Comparison of ENCODE assay signal across 8 cellular contexts in genomic region chr19:55113570-55114039, GRCh38. TPM values are rescaled to one million over a fixed set of nuclear protein-coding genes. Genes with fewer than 3 reads are reported as not detected.
DNase-seq lines count a peak whose midpoint lies in the region; ATAC-seq and TF ChIP-seq lines count a peak whose summit lies in the region.

No MANE protein-coding gene starts in this region.

- peak; percentile 92 for TF ChIP-seq EP300 in esophagus muscularis mucosa (IDR thresholded peaks at IDR 0.05)

- peaks cover 9 to 32% (median 28%) of the 10 kb centered on the region in 4 donors for H3K36me3 ChIP-seq in esophagus muscularis mucosa
- peaks cover 20% of the 10 kb centered on the region for H3K36me3 ChIP-seq in muscle layer of colon (ENCODE audit: insufficient read depth, low read length)

- DNase-seq in AG09319 (ENCODE audit: extremely low read depth, low read depth) = peak; percentile 85
- DNase-seq in NCI-H446 (lab: John Stamatoyannopoulos, UW) = peak; percentile 16 to 32
- peak; percentile 98 for DNase-seq in esophagus muscularis mucosa (ENCODE audit: extremely low spot score)
- DNase-seq in NCI-H1105 (lab: John Stamatoyannopoulos, UW) = no peak
- DNase-seq in activated CD4-positive, alpha-beta T cell treated with anti-CD3 and anti-CD28 coated beads, Interleukin-2, amount 50 U/mL, for 48 hours = no peak

- H3K9me3 ChIP-seq in esophagus muscularis mucosa (no peaks in the 10 kb centered on the region), muscle layer of colon (ENCODE audit: low read length) (no peaks in the 10 kb centered on the region)

- H3K4me1 ChIP-seq in esophagus muscularis mucosa (peaks cover 56 to 85% (median 80%) of the 10 kb centered on the region in 4 donors), muscle layer of colon (ENCODE audit: insufficient read depth, low read length) (peaks cover 50% of the 10 kb centered on the region)

- intact Hi-C loops in esophagus muscularis mucosa (cut with DNase I) = loop anchor here (10.0 kb wide), 1 partner anchor 541 kb away; the partner anchor contains the start of gene U2AF2

- H3K27ac ChIP-seq in esophagus muscularis mucosa (replicated peaks in 1 of 4) = peak overlapping the region; percentile 96 to 99 (median 97)
- H3K27ac ChIP-seq in muscle layer of colon (ENCODE audit: low read depth, low read length) = peak overlapping the region; percentile 99

- H3K4me3 ChIP-seq in esophagus muscularis mucosa = peak overlapping the region; percentile 26 to 98 (median 90)
- peak overlapping the region in 1 of 2 donors; percentile 45 for H3K4me3 ChIP-seq in muscle layer of colon (ENCODE audit: low read depth in 1 of 2, low read length in 2 of 2)

- peak overlapping the region; percentile 90 for H3K9ac ChIP-seq in muscle layer of colon (ENCODE audit: low read length)

- 10% methylated on average over 11 of the region's 12 CpGs for WGBS in esophagus muscularis mucosa

- TF ChIP-seq POLR2A in esophagus muscularis mucosa (IDR thresholded peaks at IDR 0.05; ENCODE audit: low read depth) = no peak

- H3K27me3 ChIP-seq in esophagus muscularis mucosa (no peaks in the 10 kb centered on the region), muscle layer of colon (ENCODE audit: control insufficient read depth in 1 of 2, insufficient read depth in 2 of 2, low read length in 2 of 2) (no peaks in the 10 kb centered on the region)

- ATAC-seq in GM19467 (IDR thresholded peaks at IDR 0.05; ENCODE audit: unreplicated experiment) (no peak), GM18867 (IDR thresholded peaks at IDR 0.05; ENCODE audit: unreplicated experiment) (no peak)

- no peak for TF ChIP-seq CTCF in AG09319 (IDR thresholded peaks at IDR 0.05; ENCODE audit: low read depth, low read length)
- TF ChIP-seq CTCF in esophagus muscularis mucosa (IDR thresholded peaks at IDR 0.05) = no peak

RNA-seq across cellular contexts. Expression of gene PPP1R12C, which starts 3.8 kb away (rescaled TPM):
- total RNA-seq in esophagus muscularis mucosa = 100 to 1,000 TPM; 257 to 451 (median 351) TPM

RNA-seq across cellular contexts. Expression of gene TNNT1, which starts 35.4 kb away (rescaled TPM):
- 1 to 10 TPM in 1 of 4 donors, not detected in 3; 2.0 TPM for total RNA-seq in esophagus muscularis mucosa

RNA-seq across cellular contexts. Expression of gene EPS8L1, which starts 37.9 kb away (rescaled TPM):
- 1 to 10 TPM; 1.0 to 8.7 (median 1.2) TPM for total RNA-seq in esophagus muscularis mucosa

RNA-seq across cellular contexts. Expression of gene TNNI3, which starts 43.9 kb away (rescaled TPM):
- total RNA-seq in esophagus muscularis mucosa = not detected

RNA-seq across cellular contexts. Expression of gene RDH13, which starts 50.7 kb away (rescaled TPM):
- total RNA-seq in esophagus muscularis mucosa = 10 to 100 TPM; 11.1 to 16.4 (median 12.3) TPM

Comparison
In these comparisons a context has a peak if more than half of its experiments do, and no peak if none do; other contexts are left out.
1. DNase-seq: peak in AG09319 (single experiment), NCI-H446 (2 of 2) and esophagus muscularis mucosa (single experiment); none in NCI-H1105 (single experiment) and activated CD4-positive, alpha-beta T cell treated with anti-CD3 and anti-CD28 coated beads, Interleukin-2, amount 50 U/mL, for 48 hours (0 of 2).